In the genomic region with DNA sequence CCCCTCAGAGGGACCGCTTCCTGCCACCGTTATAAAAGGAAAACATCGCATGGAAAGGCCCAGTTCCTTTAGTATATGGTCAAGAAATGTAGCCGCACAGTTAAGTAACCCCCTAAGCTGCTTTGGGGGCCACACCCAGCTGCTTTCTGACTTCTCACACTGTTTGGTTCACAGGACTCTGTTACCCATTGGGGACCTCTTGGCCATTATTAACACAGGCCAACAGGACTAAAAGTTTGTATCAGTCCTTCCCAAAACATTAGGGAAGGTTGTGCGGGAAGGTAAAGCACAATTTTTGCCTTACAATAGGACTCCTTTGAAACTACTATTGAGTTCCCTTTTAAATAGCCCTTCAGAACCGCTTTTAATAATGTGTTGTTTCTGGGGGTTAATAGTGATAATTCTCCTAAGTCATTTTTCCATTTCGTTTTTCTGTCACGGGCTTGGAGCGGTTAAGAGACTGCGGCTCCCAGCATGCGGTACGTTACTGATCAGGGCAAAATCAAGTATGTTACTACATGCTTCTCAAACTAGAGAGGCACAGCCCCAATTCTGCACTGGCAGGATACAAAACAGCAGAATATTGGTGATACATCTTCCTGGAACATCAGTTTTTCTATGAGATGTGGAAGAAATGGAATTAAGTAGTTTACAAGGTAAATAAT, we compare ENCODE assay signal across 1 cellular context.
TF ChIP-seq lines count a peak whose summit lies in the region.

No MANE protein-coding gene starts in this region.

TF ChIP-seq in IMR-90, 13 proteins besides CTCF, POLR2A, EP300 and RAD21:
- no peak for TF ChIP-seq RCOR1 (IDR thresholded peaks at IDR 0.05; ENCODE audit: insufficient replicate concordance, low read length)
- TF ChIP-seq RFX5 (IDR thresholded peaks at IDR 0.05; ENCODE audit: low read depth, low read length) = no peak
- no peak for TF ChIP-seq MXI1 (IDR thresholded peaks at IDR 0.05; ENCODE audit: borderline replicate concordance, low read depth, low read length)
- TF ChIP-seq, protein P1, sequence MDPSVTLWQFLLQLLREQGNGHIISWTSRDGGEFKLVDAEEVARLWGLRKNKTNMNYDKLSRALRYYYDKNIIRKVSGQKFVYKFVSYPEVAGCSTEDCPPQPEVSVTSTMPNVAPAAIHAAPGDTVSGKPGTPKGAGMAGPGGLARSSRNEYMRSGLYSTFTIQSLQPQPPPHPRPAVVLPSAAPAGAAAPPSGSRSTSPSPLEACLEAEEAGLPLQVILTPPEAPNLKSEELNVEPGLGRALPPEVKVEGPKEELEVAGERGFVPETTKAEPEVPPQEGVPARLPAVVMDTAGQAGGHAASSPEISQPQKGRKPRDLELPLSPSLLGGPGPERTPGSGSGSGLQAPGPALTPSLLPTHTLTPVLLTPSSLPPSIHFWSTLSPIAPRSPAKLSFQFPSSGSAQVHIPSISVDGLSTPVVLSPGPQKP (IDR thresholded peaks at IDR 0.05; ENCODE audit: borderline replicate concordance, low read depth, low read length) = no peak
- TF ChIP-seq FOS (IDR thresholded peaks at IDR 0.05; ENCODE audit: low read depth, low read length) = no peak
- no peak for TF ChIP-seq MAZ (IDR thresholded peaks at IDR 0.05; ENCODE audit: borderline replicate concordance, low read depth, low read length)
- no peak for TF ChIP-seq BHLHE40 (IDR thresholded peaks at IDR 0.05; ENCODE audit: low read depth, low read length)
- TF ChIP-seq NFE2L2 (IDR thresholded peaks at IDR 0.05; ENCODE audit: low read depth, low read length) = no peak
